ENCODE assay signal across 8 cellular contexts in genomic region chr12:118120579-118121363, GRCh38. TPM values are rescaled to one million over a fixed set of nuclear protein-coding genes. Genes with fewer than 3 reads are reported as not detected.
DNase-seq lines count a peak whose midpoint lies in the region; ATAC-seq and TF ChIP-seq lines count a peak whose summit lies in the region.

No MANE protein-coding gene starts in this region.

- peak; percentile 43 for DNase-seq in HFF-Myc (ENCODE audit: extremely low read depth, low read depth)
- peak; percentile 29 for DNase-seq in NCI-H2171 (lab: John Stamatoyannopoulos, UW)
- DNase-seq in activated CD4-positive, CD25-positive, alpha-beta regulatory T cell treated with anti-CD3 and anti-CD28 coated beads, Interleukin-2, amount 50 U/mL, for 16 hours (ENCODE audit: low read depth, low spot score) = peak; percentile 23
- peak; percentile 81 for DNase-seq in cerebellum (ENCODE audit: low spot score)
- peak; percentile 47 for DNase-seq in kidney glomerular epithelial cell (lab: John Stamatoyannopoulos, UW)
- DNase-seq in stimulated activated CD4-positive, alpha-beta T cell treated with anti-CD3 and anti-CD28 coated beads, Interleukin-2, amount 100 ng/mL, for 48 hours = peak; percentile 62 to 68

- no peaks in the 10 kb centered on the region for H3K9me2 ChIP-seq in DOHH2 (replicated peaks; ENCODE audit: control insufficient read depth, low read length)

- no peaks in the 10 kb centered on the region for H3K36me3 ChIP-seq in DOHH2 (ENCODE audit: control insufficient read depth, low read length)

- H3K9me3 ChIP-seq in DOHH2 (ENCODE audit: control insufficient read depth, insufficient read depth, low read length) = no peaks in the 10 kb centered on the region

- no peak overlapping the region for H3K27ac ChIP-seq in DOHH2 (ENCODE audit: low read depth, low read length)

- H3K27me3 ChIP-seq in DOHH2 (ENCODE audit: control insufficient read depth, low read length) = no peaks in the 10 kb centered on the region

- no peak for ATAC-seq in HG03039 (IDR thresholded peaks at IDR 0.05; ENCODE audit: unreplicated experiment)

- no peak overlapping the region for H3K4me2 ChIP-seq in DOHH2 (ENCODE audit: low read length)

- TF ChIP-seq CTCF in DOHH2 (IDR thresholded peaks at IDR 0.05; ENCODE audit: low read depth, low read length, poor library complexity, severe bottlenecking) (peak; percentile 50), HFF-Myc (IDR thresholded peaks at IDR 0.05; ENCODE audit: low read depth, low read length, missing control alignments) (peak; percentile 55)

- H3K79me2 ChIP-seq in DOHH2 (ENCODE audit: control insufficient read depth, low read length) = no peaks in the 10 kb centered on the region

- H4K20me1 ChIP-seq in DOHH2 (ENCODE audit: control insufficient read depth, insufficient read depth, low read depth, low read length) = no peaks in the 10 kb centered on the region

- no peaks in the 10 kb centered on the region for H3F3A ChIP-seq in DOHH2 (ENCODE audit: control insufficient read depth, insufficient read depth)

- H3K4me1 ChIP-seq in DOHH2 (ENCODE audit: control insufficient read depth, low read length) = peaks cover 4% of the 10 kb centered on the region

- H3K4me3 ChIP-seq in DOHH2 (ENCODE audit: low read length) = no peak overlapping the region
- H3K4me3 ChIP-seq in HFF-Myc (replicated peaks; ENCODE audit: low read depth, low read length) = no peak overlapping the region

RNA-seq across cellular contexts. Expression of gene PEBP1, which starts 15.2 kb away (rescaled TPM):
- 160 TPM for total RNA-seq in cerebellum

RNA-seq across cellular contexts. Expression of gene VSIG10, which starts 17.0 kb away (rescaled TPM):
- total RNA-seq in cerebellum = 13.3 TPM

RNA-seq across cellular contexts. Expression of gene WSB2, which starts 59.8 kb away (rescaled TPM):
- total RNA-seq in cerebellum = 182 TPM

Comparison
In these comparisons a context has a peak if more than half of its experiments do, and no peak if none do; other contexts are left out.
1. DNase-seq: peak in every context shown above with its lines; median percentile 81 in cerebellum; 65 in stimulated activated CD4-positive, alpha-beta T cell treated with anti-CD3 and anti-CD28 coated beads, Interleukin-2, amount 100 ng/mL, for 48 hours; 47 in kidney glomerular epithelial cell; 43 in HFF-Myc; 29 in NCI-H2171; 23 in activated CD4-positive, CD25-positive, alpha-beta regulatory T cell treated with anti-CD3 and anti-CD28 coated beads, Interleukin-2, amount 50 U/mL, for 16 hours.